ENCODE assay signal across 19 cellular contexts in the genomic region with DNA sequence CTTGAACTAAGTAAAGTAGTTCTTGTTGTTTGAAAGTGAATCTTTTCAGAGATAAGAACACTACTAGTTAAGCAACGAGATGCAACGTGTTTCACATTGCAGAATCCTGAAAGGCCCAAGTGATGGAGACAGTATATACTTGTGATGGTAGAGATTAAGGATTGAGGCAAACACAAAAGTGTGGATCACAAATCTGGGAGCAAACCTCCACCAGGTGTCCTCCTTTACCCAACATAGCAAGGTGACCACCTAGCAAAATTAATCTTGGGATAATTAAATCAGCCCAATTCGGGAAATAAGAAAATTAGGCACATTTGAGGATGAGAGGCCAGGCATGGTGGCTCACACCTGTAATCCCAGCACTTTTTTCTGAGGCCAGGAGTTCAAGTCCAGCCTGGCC.
DNase-seq lines count a peak whose midpoint lies in the region; FAIRE-seq and TF ChIP-seq lines count a peak whose summit lies in the region.
"Had no signal": no experiment of that assay in that cellular context is flagged by ENCODE, and none has a peak within 500 bp of the region (broad histone marks: within the 10 kb centered on the region; RNA-seq: fewer than 3 reads in every experiment).

No MANE protein-coding gene starts in this region.

- H3K18ac ChIP-seq in H9 (ENCODE audit: insufficient read length, low read depth, low read length): no peak overlapping the region

- FAIRE-seq in islet of Langerhans (lab: Jason Lieb, UNC) (peak; percentile 84), frontal cortex (lab: Jason Lieb, UNC) (no peak)
- FAIRE-seq: GM18507 had no signal

- no peak overlapping the region for H3K23ac ChIP-seq in H9 (ENCODE audit: insufficient read length, low read depth, low read length)

- H3K79me2 ChIP-seq in H9 (ENCODE audit: insufficient read depth, low read length): no peaks in the 10 kb centered on the region

- H3K56ac ChIP-seq in H9 (ENCODE audit: insufficient read length, low read depth, low read length): no peak overlapping the region

- H3K4me3 ChIP-seq in WERI-Rb-1 (ENCODE audit: low read depth, low read length) (no peak overlapping the region), H7 (ENCODE audit: insufficient read depth, low read depth, low read length) (no peak overlapping the region)
- H3K4me3 ChIP-seq: psoas muscle, uterus had no signal

- no peak overlapping the region for H3K14ac ChIP-seq in H9 (ENCODE audit: insufficient read depth, low read length)

- no peaks in the 10 kb centered on the region; a peak in 1 of 7 replicates for H3K36me3 Mint-ChIP-seq in H9 (ENCODE audit: insufficient read depth in 1 of 3, low read depth in 3 of 3)
- H3K36me3 Mint-ChIP-seq: activated naive CD4-positive, alpha-beta T cell treated with anti-CD3 and anti-CD28 coated beads, Interleukin-2, amount 50 U/mL, for 72 hours; naive thymus-derived CD4-positive, alpha-beta T cell had no signal

- H2BK12ac ChIP-seq in H9 (ENCODE audit: insufficient read length, low read depth, low read length): no peak overlapping the region

- H3K79me1 ChIP-seq in H9 (ENCODE audit: insufficient read depth, low read depth, low read length, poor library complexity, severe bottlenecking): no peaks in the 10 kb centered on the region

- H3K9ac ChIP-seq in H9 (ENCODE audit: extremely low read depth, insufficient read length, low read length): no peak overlapping the region

- TF ChIP-seq CTCF in H9 (conservative IDR thresholded peaks at IDR 0.05) (peak; percentile 44; the same call in 1 of the 3 replicates), WERI-Rb-1 (IDR thresholded peaks at IDR 0.05; ENCODE audit: low read depth, low read length) (peak; percentile 37)

- no peak overlapping the region for H2BK15ac ChIP-seq in H9 (ENCODE audit: low read depth, low read length)

- H3K36me3 ChIP-seq in WERI-Rb-1 (no peaks in the 10 kb centered on the region), H7 (replicated peaks; ENCODE audit: control insufficient read depth, insufficient read depth, low read length) (no peaks in the 10 kb centered on the region)
- H3K36me3 ChIP-seq: uterus had no signal

- H4K5ac ChIP-seq in H9 (ENCODE audit: insufficient read length, low read depth, low read length): no peak overlapping the region

- H3T11ph ChIP-seq in H9 (ENCODE audit: low read length): no peak overlapping the region

- H3K27me3 ChIP-seq in H9 (ENCODE audit: insufficient read depth, low read length) (no peaks in the 10 kb centered on the region), WERI-Rb-1 (ENCODE audit: insufficient read depth, low read depth, severe bottlenecking) (no peaks in the 10 kb centered on the region), H7 (ENCODE audit: control insufficient read depth, insufficient read depth, low read length) (no peaks in the 10 kb centered on the region)
- H3K27me3 ChIP-seq: uterus had no signal

- no peak overlapping the region for H2BK120ac ChIP-seq in H9 (ENCODE audit: low read depth, low read length, poor library complexity, severe bottlenecking)

- H2AFZ ChIP-seq in H9 (ENCODE audit: low read length): no peak overlapping the region

- no peak overlapping the region for H3K4me3 Mint-ChIP-seq in H9
- H3K4me3 Mint-ChIP-seq: activated T-cell treated with anti-CD3 and anti-CD28 coated beads, Interleukin-2, amount 50 U/mL, for 24 hours; naive thymus-derived CD4-positive, alpha-beta T cell had no signal

- H3K4me2 ChIP-seq in H9 (ENCODE audit: insufficient read depth, insufficient read length, low read length): no peak overlapping the region

- H2AK5ac ChIP-seq in H9 (ENCODE audit: insufficient read length, low read length): no peak overlapping the region

- H3K27ac Mint-ChIP-seq in H9: no peak overlapping the region
- H3K27ac Mint-ChIP-seq: activated naive CD4-positive, alpha-beta T cell treated with anti-CD3 and anti-CD28 coated beads, Interleukin-2, amount 50 U/mL, for 72 hours; activated T-cell treated with anti-CD3 and anti-CD28 coated beads, Interleukin-2, amount 50 U/mL, for 24 hours; naive thymus-derived CD4-positive, alpha-beta T cell had no signal

- no peaks in the 10 kb centered on the region for H3K4me1 ChIP-seq in H9 (ENCODE audit: insufficient read depth, low read length)
- H3K4me1 ChIP-seq: psoas muscle, uterus had no signal

- peaks cover 7 to 8% of the 10 kb centered on the region in 2 experiments for H3K4me1 Mint-ChIP-seq in H9
- H3K4me1 Mint-ChIP-seq: naive thymus-derived CD4-positive, alpha-beta T cell had no signal

- H3K27me3 Mint-ChIP-seq in H9 (ENCODE audit: low read depth): no peaks in the 10 kb centered on the region

- H3K27ac ChIP-seq in H9 (ENCODE audit: insufficient read length, low read depth, low read length) (no peak overlapping the region), WERI-Rb-1 (no peak overlapping the region)
- H3K27ac ChIP-seq: psoas muscle, uterus had no signal

- no peak overlapping the region for H4K8ac ChIP-seq in H9 (replicated peaks; ENCODE audit: insufficient read length, low read depth, low read length)

- no CpG with 5 or more reads among the region's 3 CpGs for WGBS in H9 (ENCODE audit: extremely low coverage, insufficient read length, low lambda C conversion rate)

- no peaks in the 10 kb centered on the region for H3K23me2 ChIP-seq in H9 (ENCODE audit: insufficient read length, low read depth, low read length, poor library complexity, severe bottlenecking)

- H3K9me3 ChIP-seq in H9 (ENCODE audit: control insufficient read depth, low read depth, low read length) (no peaks in the 10 kb centered on the region), WERI-Rb-1 (ENCODE audit: severe bottlenecking) (no peaks in the 10 kb centered on the region)
- H3K9me3 ChIP-seq: psoas muscle, uterus had no signal

- peaks cover 0 to 3% of the 10 kb centered on the region in 2 experiments; a peak in 1 of 5 replicates for H3K9me3 Mint-ChIP-seq in H9
- H3K9me3 Mint-ChIP-seq: activated naive CD4-positive, alpha-beta T cell treated with anti-CD3 and anti-CD28 coated beads, Interleukin-2, amount 50 U/mL, for 72 hours; activated T-cell treated with anti-CD3 and anti-CD28 coated beads, Interleukin-2, amount 50 U/mL, for 24 hours had no signal

- no peaks in the 10 kb centered on the region for H4K20me1 ChIP-seq in H9 (ENCODE audit: control insufficient read depth, insufficient read depth, insufficient read length)

- DNase-seq in NCI-H2171 treated with DMSO at 0.1 percent for 48 hours (lab: John Stamatoyannopoulos, UW) (peak; percentile 25), NCI-H2171 (lab: John Stamatoyannopoulos, UW) (no peak), H9 (no peak), WERI-Rb-1 (no peak), H7 (no peak), frontal cortex (ENCODE audit: low spot score in 2 of 2) (no peak), NCI-H2196 treated with DMSO at 0.1 percent for 48 hours (lab: John Stamatoyannopoulos, UW; ENCODE audit: unreplicated experiment) (no peak)
- DNase-seq: activated CD4-positive, alpha-beta T cell treated with anti-CD3 and anti-CD28 coated beads, Interleukin-2, amount 50 U/mL, for 48 hours; activated T-cell treated with anti-CD3 and anti-CD28 coated beads, Interleukin-2, amount 50 U/mL, for 24 hours; effector memory CD4-positive, alpha-beta T cell; foreskin fibroblast; Kasumi-1; naive thymus-derived CD4-positive, alpha-beta T cell; NCI-H2081 treated with DMSO at 0.1 percent for 48 hours; psoas muscle; uterus had no signal

- no peak overlapping the region for H2BK20ac ChIP-seq in H9 (ENCODE audit: low read depth, low read length, poor library complexity, severe bottlenecking)

- H3K4ac ChIP-seq in H9 (ENCODE audit: low read depth, low read length): no peak overlapping the region

- H2BK5ac ChIP-seq in H9 (ENCODE audit: insufficient read length, low read length): no peak overlapping the region

- no peak overlapping the region for H4K91ac ChIP-seq in H9 (ENCODE audit: insufficient read length, low read depth, low read length)
